ENCODE assay signal across 8 cellular contexts in the genomic region with DNA sequence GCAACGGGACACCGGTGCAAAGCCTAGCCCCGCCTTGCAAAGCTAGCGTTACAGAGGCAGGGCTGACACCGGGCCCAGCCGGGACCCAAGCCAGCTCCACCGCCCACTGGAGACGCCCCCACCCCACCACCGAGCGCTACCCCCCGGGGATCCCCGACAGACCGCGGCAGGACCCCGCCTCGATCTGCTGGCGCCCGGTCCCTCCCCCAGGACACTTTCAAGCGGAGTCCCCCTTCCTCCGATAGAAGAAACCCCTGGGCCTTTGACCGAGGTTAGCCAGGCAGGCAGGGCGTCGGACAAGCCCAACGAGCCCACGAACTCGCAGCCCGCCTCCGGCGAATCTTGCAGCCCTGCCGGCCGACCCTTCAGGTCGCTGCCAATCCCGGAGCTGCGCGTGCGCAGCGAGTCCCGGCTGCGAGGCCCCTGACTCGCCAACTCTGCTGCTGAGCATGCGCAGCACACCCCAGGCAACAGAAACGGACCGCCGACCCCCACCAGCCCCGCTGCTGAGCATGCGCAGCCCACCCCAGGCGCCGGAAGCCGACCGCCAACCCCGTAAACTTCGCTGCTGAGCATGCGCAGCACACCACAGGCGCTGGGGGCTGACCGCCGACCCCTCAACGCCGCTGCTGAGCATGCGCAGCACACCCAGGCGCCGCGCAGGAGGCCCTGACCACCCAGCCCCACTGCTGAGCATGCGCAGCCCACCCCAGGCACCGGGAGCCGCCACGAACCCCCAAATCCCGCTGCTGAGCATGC. TPM values are rescaled to one million over a fixed set of nuclear protein-coding genes. Genes with fewer than 3 reads are reported as not detected.
DNase-seq lines count a peak whose midpoint lies in the region; TF ChIP-seq lines count a peak whose summit lies in the region.

No MANE protein-coding gene starts in this region.

- H3K27me3 ChIP-seq in MM.1S (replicated peaks; ENCODE audit: insufficient read depth, low read length) (no peaks in the 10 kb centered on the region), neuron (ENCODE audit: insufficient read depth, low read length) (no peaks in the 10 kb centered on the region)

- peak overlapping the region; percentile 87 for H2AFZ ChIP-seq in MM.1S (ENCODE audit: low read length)
- H2AFZ ChIP-seq in neuron (ENCODE audit: low read depth, low read length): peak overlapping the region; percentile 43

- H3K4me2 ChIP-seq in MM.1S (ENCODE audit: low read depth, low read length): peak overlapping the region; percentile 93

- H3K79me2 ChIP-seq in MM.1S (ENCODE audit: low read length): peaks cover 28% of the 10 kb centered on the region

- H3K4me1 ChIP-seq in MM.1S (ENCODE audit: low read length) (peaks cover 19% of the 10 kb centered on the region), neuron (ENCODE audit: insufficient read depth, low read length) (peaks cover 9% of the 10 kb centered on the region)

- H3K9me2 ChIP-seq in MM.1S (replicated peaks; ENCODE audit: insufficient read depth, low read length): no peaks in the 10 kb centered on the region

- H4K20me1 ChIP-seq in MM.1S (ENCODE audit: insufficient read depth, low read length): no peaks in the 10 kb centered on the region

- H3K36me3 ChIP-seq in MM.1S (replicated peaks; ENCODE audit: insufficient read depth, low read length): 0 out of 2 replicates have a peak, but pooled peaks cover 3% of the 10 kb centered on the region
- H3K36me3 ChIP-seq in neuron (ENCODE audit: insufficient read depth, low read length): peaks cover 3% of the 10 kb centered on the region

- TF ChIP-seq CTCF in MM.1S (IDR thresholded peaks at IDR 0.05; ENCODE audit: low read length): no peak

- peak overlapping the region; percentile 91 for H3K27ac ChIP-seq in MM.1S (ENCODE audit: low read length)

- DNase-seq in G401 (ENCODE audit: low spot score) (peak; percentile 92), HCEC 1CT (peak; percentile 91), MM.1S (peak; percentile 96), SHP77 treated with DMSO at 0.1 percent for 48 hours (lab: John Stamatoyannopoulos, UW) (peak; percentile 96), foreskin melanocyte (peak; percentile 90), stromal cell of bone marrow (ENCODE audit: low read depth) (peak; percentile 91)
- peak; percentile 98 for DNase-seq in activated gamma-delta T cell treated with anti-CD3 and anti-CD28 coated beads, Interleukin-2, amount 50 U/mL, for 16 hours (ENCODE audit: low read depth)

- H3K9me3 ChIP-seq in MM.1S (replicated peaks; ENCODE audit: insufficient read depth, low read length): no peaks in the 10 kb centered on the region
- H3K9me3 ChIP-seq in neuron (ENCODE audit: low read length): no peaks in the 10 kb centered on the region

- in situ Hi-C loops in G401 (cut with HindIII; ENCODE audit: low sequenced_read_pairs): no loop called here

- H3F3A ChIP-seq in MM.1S (ENCODE audit: insufficient read depth, low read length): no peaks in the 10 kb centered on the region

- H3K4me3 ChIP-seq in MM.1S (ENCODE audit: low read length) (peak overlapping the region; percentile 75), neuron (ENCODE audit: low read length) (peak overlapping the region; percentile 88)

- H3K9ac ChIP-seq in MM.1S (ENCODE audit: low read length): peak overlapping the region; percentile 95

RNA-seq across cellular contexts. Expression of gene ADI1, which starts 0.7 kb away (rescaled TPM):
- total RNA-seq in G401 (2014; rRNA removed; shearing (Covaris generic)): 48.4 and 63.2 TPM in 2 replicates

RNA-seq across cellular contexts. Expression of gene RNASEH1, which starts 39.5 kb away (rescaled TPM):
- total RNA-seq in G401 (2014; rRNA removed; shearing (Covaris generic)): 36.6 and 41.7 TPM in 2 replicates

RNA-seq across cellular contexts. Expression of gene RPS7, which starts 56.4 kb away (rescaled TPM):
- 3,161 and 4,026 TPM in 2 replicates for total RNA-seq in G401 (2014; rRNA removed; shearing (Covaris generic))

Comparison
In these comparisons a context has a peak if more than half of its experiments do, and no peak if none do; other contexts are left out.
1. Peak in every context shown above with its lines: DNase-seq, H3K4me3 ChIP-seq and H3K27ac ChIP-seq.